ENCODE assay signal across 13 cellular contexts in the genomic region with DNA sequence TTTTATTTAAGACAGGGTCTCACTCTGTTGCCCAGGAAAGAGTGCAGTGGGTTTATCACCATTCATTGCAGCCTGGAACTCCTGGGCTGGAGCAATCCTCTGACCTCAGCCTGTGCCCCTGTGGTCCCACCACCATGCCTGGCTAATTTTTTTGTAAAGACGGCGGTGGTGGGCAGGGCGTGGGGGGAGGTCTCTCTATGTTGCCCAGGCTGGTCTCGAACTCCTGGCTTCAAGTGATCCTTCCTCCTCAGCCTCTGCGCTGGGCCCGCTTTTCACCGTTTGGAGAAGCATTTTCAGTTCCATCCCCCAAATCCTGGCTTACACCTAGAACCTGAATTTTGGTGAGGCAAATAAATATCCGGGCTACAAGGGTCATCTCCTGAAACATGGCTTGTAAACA. TPM values are rescaled to one million over a fixed set of nuclear protein-coding genes. Genes with fewer than 3 reads are reported as not detected.
DNase-seq lines count a peak whose midpoint lies in the region; ATAC-seq, FAIRE-seq and TF ChIP-seq lines count a peak whose summit lies in the region.
"Had no signal": no experiment of that assay in that cellular context is flagged by ENCODE, and none has a peak within 500 bp of the region (broad histone marks: within the 10 kb centered on the region; RNA-seq: fewer than 3 reads in every experiment).

No MANE protein-coding gene starts in this region.

- no peak overlapping the region for H2AK5ac ChIP-seq in IMR-90 (ENCODE audit: low read depth, low read length)

- no peak for DNase-seq in CD4-positive, alpha-beta T cell
- no peak for DNase-seq in IMR-90
- no peak for DNase-seq in immature natural killer cell
- DNase-seq in DMS 273 treated with DMSO at 0.1 percent for 48 hours (lab: John Stamatoyannopoulos, UW): no peak
- no peak for DNase-seq in AG08395 (ENCODE audit: low spot score)
- DNase-seq in stimulated activated naive CD8-positive, alpha-beta T cell treated with anti-CD3 and anti-CD28 coated beads, Interleukin-15, amount 100 ng/mL, for 72 hours: no peak
- no peak for DNase-seq in RCC 7860 (ENCODE audit: low spot score)
- DNase-seq: H7, KBM-7 had no signal

- peaks cover 24% of the 10 kb centered on the region for H4K20me1 ChIP-seq in IMR-90 (ENCODE audit: insufficient read depth, low read length)

- in situ Hi-C loops in IMR-90 (cut with MboI; ENCODE audit: low sequenced_read_pairs): no loop called here

- 100% methylated on average over 4 of the region's 8 CpGs; no CpG with 5 or more reads in 1 of the 2 experiments for WGBS in IMR-90 (ENCODE audit: extremely low coverage in 2 of 2, insufficient read length in 1 of 2), 2 experiments

- H3K79me1 ChIP-seq in IMR-90 (ENCODE audit: low read depth in 1 of 2, low read length in 2 of 2): peaks cover 4 to 15% of the 10 kb centered on the region in 2 experiments

- 0 out of 2 replicates have a peak, but pooled peaks cover 3% of the 10 kb centered on the region for H3K9me1 ChIP-seq in IMR-90 (ENCODE audit: insufficient read depth, low read length)

- H3K27me3 ChIP-seq in CD4-positive, alpha-beta T cell (ENCODE audit: control insufficient read depth, insufficient read depth, low read length): no peaks in the 10 kb centered on the region
- no peaks in the 10 kb centered on the region for H3K27me3 ChIP-seq in IMR-90 (ENCODE audit: control insufficient read depth, insufficient read depth, low read length)
- H3K27me3 ChIP-seq: BLaER1 had no signal

- peaks cover 31% of the 10 kb centered on the region for H3K36me3 Mint-ChIP-seq in CD4-positive, alpha-beta T cell (ENCODE audit: low read depth)
- H3K36me3 Mint-ChIP-seq in brain (peaks cover 22% of the 10 kb centered on the region), immature natural killer cell (peaks cover 0 to 5% (median 0%) of the 10 kb centered on the region in 3 donors)

- no peak overlapping the region for H3K9ac ChIP-seq in IMR-90 (ENCODE audit: low read depth, low read length)

- H3K18ac ChIP-seq in IMR-90 (ENCODE audit: low read depth, low read length): no peak overlapping the region

- H3K9me3 Mint-ChIP-seq in CD4-positive, alpha-beta T cell: no peaks in the 10 kb centered on the region
- peaks cover 0 to 9% (median 0%) of the 10 kb centered on the region in 5 experiments for H3K9me3 Mint-ChIP-seq in brain
- H3K9me3 Mint-ChIP-seq in immature natural killer cell: no peaks in the 10 kb centered on the region
- H3K9me3 Mint-ChIP-seq in stimulated activated naive CD8-positive, alpha-beta T cell treated with anti-CD3 and anti-CD28 coated beads, Interleukin-15, amount 100 ng/mL, for 72 hours: no peaks in the 10 kb centered on the region
- H3K9me3 Mint-ChIP-seq: GM23338 had no signal

- no peak overlapping the region for H4K5ac ChIP-seq in IMR-90 (ENCODE audit: low read depth, low read length)

- no peak overlapping the region for H4K91ac ChIP-seq in IMR-90 (ENCODE audit: insufficient read depth, low read depth, low read length)

- TF ChIP-seq CTCF in CD4-positive, alpha-beta T cell (IDR thresholded peaks at IDR 0.05): no peak
- TF ChIP-seq CTCF in IMR-90 (conservative IDR thresholded peaks at IDR 0.05; ENCODE audit: low read depth, low read length) (no peak), brain (conservative IDR thresholded peaks at IDR 0.05) (no peak)

- no peak for TF ChIP-seq POLR2A in IMR-90 (IDR thresholded peaks at IDR 0.05; ENCODE audit: low read depth, low read length)

- POLR2A ChIA-PET in CD4-positive, alpha-beta T cell (lab: Charles Lee): no interaction called here
- POLR2A ChIA-PET in IMR-90 (lab: Charles Lee; ENCODE audit: unreplicated experiment): no interaction called here

- no peaks in the 10 kb centered on the region for H3K9me3 ChIP-seq in CD4-positive, alpha-beta T cell (ENCODE audit: control insufficient read depth, low read length)
- H3K9me3 ChIP-seq in IMR-90 (ENCODE audit: control insufficient read depth, insufficient read depth, low read length): no peaks in the 10 kb centered on the region
- H3K9me3 ChIP-seq: BLaER1 had no signal

- H3K27ac ChIP-seq in CD4-positive, alpha-beta T cell (ENCODE audit: low read depth, low read length): no peak overlapping the region
- H3K27ac ChIP-seq in IMR-90 (ENCODE audit: insufficient read depth, low read length): no peak overlapping the region

- no peak overlapping the region for H3K23ac ChIP-seq in IMR-90 (ENCODE audit: low read depth, low read length)

- FAIRE-seq in RCC 7860 (lab: Jason Lieb, UNC): no peak
- FAIRE-seq: A204.1 had no signal

- H3K4me3 Mint-ChIP-seq in CD4-positive, alpha-beta T cell: peak overlapping the region; percentile 48
- H3K4me3 Mint-ChIP-seq in brain (peak overlapping the region in 3 of 5 experiments; percentile 30 to 73 (median 50)), immature natural killer cell (peak overlapping the region in 3 of 5 donors; percentile 21 to 33 (median 21))
- no peak overlapping the region for H3K4me3 Mint-ChIP-seq in stimulated activated naive CD8-positive, alpha-beta T cell treated with anti-CD3 and anti-CD28 coated beads, Interleukin-15, amount 100 ng/mL, for 72 hours

- no peak overlapping the region for H3K4me3 ChIP-seq in IMR-90 (ENCODE audit: insufficient read depth, low read depth, low read length)
- H3K4me3 ChIP-seq: BLaER1 had no signal

- peak overlapping the region in 1 of 2 experiments; percentile 98; a peak in 1 of 4 replicates for H4K8ac ChIP-seq in IMR-90 (ENCODE audit: low read depth in 2 of 2, low read length in 2 of 2)

- H3K4ac ChIP-seq in IMR-90 (ENCODE audit: low read depth, low read length): no peak overlapping the region

- dilution Hi-C loops in IMR-90 (cut with HindIII; ENCODE audit: low sequenced_read_pairs, unreplicated experiment): no loop called here

- no peak overlapping the region for H2AFZ ChIP-seq in IMR-90 (replicated peaks; ENCODE audit: low read length, poor library complexity)

- H3K27ac Mint-ChIP-seq in CD4-positive, alpha-beta T cell: no peak overlapping the region
- H3K27ac Mint-ChIP-seq in brain (peak overlapping the region in 2 of 5 experiments; percentile 38 to 99), immature natural killer cell (peak overlapping the region in 2 of 6 donors; percentile 35 to 95)
- no peak overlapping the region for H3K27ac Mint-ChIP-seq in stimulated activated naive CD8-positive, alpha-beta T cell treated with anti-CD3 and anti-CD28 coated beads, Interleukin-15, amount 100 ng/mL, for 72 hours

- no peak overlapping the region for H3K14ac ChIP-seq in IMR-90 (replicated peaks; ENCODE audit: low read depth, low read length)

- H2BK20ac ChIP-seq in IMR-90 (ENCODE audit: low read depth, low read length): no peak overlapping the region

- no peak overlapping the region for H3K56ac ChIP-seq in IMR-90 (ENCODE audit: extremely low read depth, insufficient read depth, low read length)

- H2BK15ac ChIP-seq in IMR-90 (ENCODE audit: low read depth, low read length): no peak overlapping the region

- H3K4me1 ChIP-seq in IMR-90 (ENCODE audit: control insufficient read depth, insufficient read depth, low read length): peaks cover 3% of the 10 kb centered on the region

- no peak overlapping the region for H2BK120ac ChIP-seq in IMR-90 (ENCODE audit: low read depth, low read length)

- intact Hi-C loops in CD4-positive, alpha-beta T cell (cut with DNase I, micrococcal nuclease): no loop called here
- intact Hi-C loops in IMR-90 (cut with micrococcal nuclease): no loop called here

- H3K4me2 ChIP-seq in IMR-90 (ENCODE audit: low read depth, low read length): no peak overlapping the region

- no peak for ATAC-seq in CD4-positive, alpha-beta T cell (ENCODE audit: poor library complexity)
- no peak for ATAC-seq in IMR-90 (ENCODE audit: low read depth)
- ATAC-seq in stimulated activated naive CD8-positive, alpha-beta T cell treated with anti-CD3 and anti-CD28 coated beads, Interleukin-15, amount 100 ng/mL, for 72 hours: no peak

- CTCF ChIA-PET in CD4-positive, alpha-beta T cell (lab: Charles Lee): interaction anchor here (2.3 kb wide), 1 partner anchor 74 kb away, joined by 14 read pairs; a partner anchor contains a TSS
- CTCF ChIA-PET in IMR-90 (lab: Yijun Ruan, JAX): no interaction called here

- H3K4me1 Mint-ChIP-seq in CD4-positive, alpha-beta T cell (ENCODE audit: low read depth): peaks cover 35% of the 10 kb centered on the region
- H3K4me1 Mint-ChIP-seq in brain (peaks cover 41% of the 10 kb centered on the region), immature natural killer cell (peaks cover 36 to 39% of the 10 kb centered on the region in 2 donors)
- peaks cover 31% of the 10 kb centered on the region for H3K4me1 Mint-ChIP-seq in stimulated activated naive CD8-positive, alpha-beta T cell treated with anti-CD3 and anti-CD28 coated beads, Interleukin-15, amount 100 ng/mL, for 72 hours

- 0 out of 2 replicates have a peak, but pooled peaks cover 2% of the 10 kb centered on the region for H3K36me3 ChIP-seq in IMR-90 (ENCODE audit: control insufficient read depth, insufficient read depth, low read length)

- H2AK9ac ChIP-seq in IMR-90 (replicated peaks; ENCODE audit: low read depth, low read length, poor library complexity): peak overlapping the region; percentile 66

- BruUV-seq in IMR-90 (replicated peaks; lab: Mats Ljungman, UMichigan): no TSS peak

- no peaks in the 10 kb centered on the region for H3K27me3 Mint-ChIP-seq in CD4-positive, alpha-beta T cell
- H3K27me3 Mint-ChIP-seq in brain (peaks cover 15% of the 10 kb centered on the region), immature natural killer cell (ENCODE audit: low read depth in 3 of 3) (peaks cover 2 to 15% (median 7%) of the 10 kb centered on the region in 3 donors)
- no peaks in the 10 kb centered on the region for H3K27me3 Mint-ChIP-seq in stimulated activated naive CD8-positive, alpha-beta T cell treated with anti-CD3 and anti-CD28 coated beads, Interleukin-15, amount 100 ng/mL, for 72 hours

- H2BK5ac ChIP-seq in IMR-90 (ENCODE audit: low read depth, low read length, poor library complexity, severe bottlenecking): no peak overlapping the region

- no peak for TF ChIP-seq RAD21 in IMR-90 (IDR thresholded peaks at IDR 0.05; ENCODE audit: low read length)

RNA-seq across cellular contexts. Expression of a gene that starts 1.4 kb away (rescaled TPM):
- 100 to 1,000 TPM; 205 to 206 TPM for total RNA-seq in CD4-positive, alpha-beta T cell
- total RNA-seq in IMR-90 (2012; rRNA removed): 1,085 and 1,283 TPM in 2 replicates
- polyA plus RNA-seq in IMR-90 (2012; rRNA removed) (515 and 543 TPM in 2 replicates), brain (ENCODE audit: insufficient read depth, low read depth, low replicate concordance) (429 TPM), immature natural killer cell (100 to 1,000 TPM; 429 to 774 (median 468) TPM)
- 309 and 561 TPM in 2 replicates for polyA plus RNA-seq in IMR-90 (2012; cell fraction: cytosol; rRNA removed)
- polyA plus RNA-seq in IMR-90 (2012; cell fraction: nucleus; rRNA removed; ENCODE audit: low replicate concordance): 157 and 333 TPM in 2 replicates

RNA-seq across cellular contexts. Expression of a gene that starts 4.7 kb away (rescaled TPM):
- 10 to 100 TPM in 1 of 2 experiments, 1 to 10 TPM in 1; 8.8 to 10.8 TPM for total RNA-seq in CD4-positive, alpha-beta T cell
- 25.3 and 32.2 TPM in 2 replicates for total RNA-seq in IMR-90 (2012; rRNA removed)
- polyA plus RNA-seq in IMR-90 (2012; rRNA removed): 33.4 and 55.0 TPM in 2 replicates
- 3.9 and 5.2 TPM in 2 replicates for polyA plus RNA-seq in IMR-90 (2012; cell fraction: cytosol; rRNA removed)
- 0.58 and 6.2 TPM in 2 replicates for polyA plus RNA-seq in IMR-90 (2012; cell fraction: nucleus; rRNA removed; ENCODE audit: low replicate concordance)
- polyA plus RNA-seq in brain (ENCODE audit: insufficient read depth, low read depth, low replicate concordance): 27.0 TPM
- polyA plus RNA-seq in immature natural killer cell: 10 to 100 TPM; 33.3 to 54.1 (median 44.3) TPM

RNA-seq across cellular contexts. Expression of a gene that starts 27.4 kb away (rescaled TPM):
- total RNA-seq in CD4-positive, alpha-beta T cell: 1 to 10 TPM; 5.9 to 6.0 TPM
- 10.4 and 14.4 TPM in 2 replicates for total RNA-seq in IMR-90 (2012; rRNA removed)
- polyA plus RNA-seq in IMR-90 (2012; rRNA removed) (10.2 and 12.4 TPM in 2 replicates), brain (ENCODE audit: insufficient read depth, low read depth, low replicate concordance) (2.2 TPM), immature natural killer cell (10 to 100 TPM; 27.7 to 37.7 (median 31.6) TPM)
- polyA plus RNA-seq in IMR-90 (2012; cell fraction: cytosol; rRNA removed): 4.4 and 6.6 TPM in 2 replicates
- 5.0 and 26.6 TPM in 2 replicates for polyA plus RNA-seq in IMR-90 (2012; cell fraction: nucleus; rRNA removed; ENCODE audit: low replicate concordance)

Comparison
In these comparisons a context has a peak if more than half of its experiments do, and no peak if none do; other contexts are left out.
1. H3K4me3 Mint-ChIP-seq: peak in CD4-positive, alpha-beta T cell (single experiment), brain (3 of 5) and immature natural killer cell (3 of 5); none in stimulated activated naive CD8-positive, alpha-beta T cell treated with anti-CD3 and anti-CD28 coated beads, Interleukin-15, amount 100 ng/mL, for 72 hours (0 of 2).